1 cellular context compared by ENCODE assay signal in genomic region chr20:47237715-47238114, GRCh38.
TF ChIP-seq lines count a peak whose summit lies in the region.

No MANE protein-coding gene starts in this region.

TF ChIP-seq in WTC11, 78 proteins besides CTCF, POLR2A, EP300 and RAD21 (continued from another document):
- no peak for TF ChIP-seq ATF6 (CRISPR knock-in tag; IDR thresholded peaks at IDR 0.05)
- TF ChIP-seq ERG (CRISPR knock-in tag; IDR thresholded peaks at IDR 0.05): no peak
- TF ChIP-seq USF1 (CRISPR knock-in tag; IDR thresholded peaks at IDR 0.05): no peak
- no peak for TF ChIP-seq TCF7 (CRISPR knock-in tag; IDR thresholded peaks at IDR 0.05; ENCODE audit: low read depth)
- no peak for TF ChIP-seq FOXP1 (CRISPR knock-in tag; IDR thresholded peaks at IDR 0.05; ENCODE audit: borderline replicate concordance)
- no peak for TF ChIP-seq SMAD3 (CRISPR knock-in tag; IDR thresholded peaks at IDR 0.05; ENCODE audit: borderline replicate concordance)
- TF ChIP-seq NR3C1 (CRISPR knock-in tag; conservative IDR thresholded peaks at IDR 0.05; ENCODE audit: low read depth): no peak
